ENCODE assay signal across 19 cellular contexts in genomic region chr11:16899708-16900107, GRCh38.
A peak's percentile ranks its signal among the peaks of the same experiment; 100 is the strongest.
DNase-seq lines count a peak whose midpoint lies in the region; ATAC-seq, FAIRE-seq and TF ChIP-seq lines count a peak whose summit lies in the region.
"Had no signal": no experiment of that assay in that cellular context is flagged by ENCODE, and none has a peak within 500 bp of the region (broad histone marks: within the 10 kb centered on the region; RNA-seq: fewer than 3 reads in every experiment).

No MANE protein-coding gene starts in this region.

- FAIRE-seq in urothelium cell line (lab: Jason Lieb, UNC), result no peak
- FAIRE-seq: G401.6, GM18507 had no signal

- no peaks in the 10 kb centered on the region for H3K27me3 ChIP-seq in trophoblast cell (ENCODE audit: insufficient read depth, low read length)
- H3K27me3 ChIP-seq: BLaER1 had no signal

- H3K79me2 ChIP-seq in trophoblast cell (ENCODE audit: control insufficient read depth, insufficient read depth, low read length, poor library complexity), result no peaks in the 10 kb centered on the region

- no peak overlapping the region for H3K14ac ChIP-seq in trophoblast cell (ENCODE audit: low read length)

- H3K4me1 ChIP-seq in trophoblast cell (ENCODE audit: control insufficient read depth in 1 of 2, insufficient read depth in 2 of 2, low read length in 2 of 2), result peaks cover 0 to 6% of the 10 kb centered on the region in 2 experiments

- no peaks in the 10 kb centered on the region for H3K9me3 Mint-ChIP-seq in Calu3 (ENCODE audit: low read depth, unreplicated experiment)
- H3K9me3 Mint-ChIP-seq in activated CD4-positive, alpha-beta T cell treated with anti-CD3 and anti-CD28 coated beads, Interleukin-2, amount 10 ng/mL, durations not matched to agents 24 days and 14 days, result peaks cover 13% of the 10 kb centered on the region
- H3K9me3 Mint-ChIP-seq: CD8-positive, alpha-beta memory T cell had no signal

- no peak for DNase-seq in Calu3
- no peak for DNase-seq in left lobe of liver (ENCODE audit: low spot score)
- no peak for DNase-seq in trophoblast cell
- DNase-seq in activated CD4-positive, alpha-beta T cell treated with anti-CD3 and anti-CD28 coated beads, Interleukin-2, amount 10 ng/mL, durations not matched to agents 24 days and 14 days, result no peak
- DNase-seq in urothelium cell line (ENCODE audit: low spot score), result no peak
- no peak for DNase-seq in SIG-M5 treated with dmso at 0.1 percent for 504 hours (lab: John Stamatoyannopoulos, UW; ENCODE audit: unreplicated experiment)
- no peak for DNase-seq in occipital lobe (lab: John Stamatoyannopoulos, UW)
- DNase-seq: CD8-positive, alpha-beta memory T cell; DND-41; GM23248; KG1; NCI-H1048; NCI-H1436 treated with DMSO at 0.1 percent for 48 hours; NCI-H2029 treated with DMSO at 0.1 percent for 48 hours; NCI-H510A treated with DMSO at 0.1 percent for 48 hours had no signal

- H3K23ac ChIP-seq in trophoblast cell (ENCODE audit: low read length), result no peak overlapping the region

- H3K79me1 ChIP-seq in trophoblast cell (ENCODE audit: low read length), result no peaks in the 10 kb centered on the region

- no peak overlapping the region for H2BK5ac ChIP-seq in trophoblast cell (ENCODE audit: low read depth, low read length, poor library complexity)

- peaks cover 35% of the 10 kb centered on the region for H3K36me3 Mint-ChIP-seq in Calu3 (ENCODE audit: insufficient read depth, unreplicated experiment)
- peaks cover 20% of the 10 kb centered on the region for H3K36me3 Mint-ChIP-seq in activated CD4-positive, alpha-beta T cell treated with anti-CD3 and anti-CD28 coated beads, Interleukin-2, amount 10 ng/mL, durations not matched to agents 24 days and 14 days (ENCODE audit: low read depth)
- H3K36me3 Mint-ChIP-seq: CD8-positive, alpha-beta memory T cell had no signal

- no peak overlapping the region for H3K4me2 ChIP-seq in trophoblast cell (ENCODE audit: low read length)
- H3K4me2 ChIP-seq: BLaER1 had no signal

- H3K9me3 ChIP-seq in trophoblast cell (ENCODE audit: insufficient read depth, low read depth, low read length), result no peaks in the 10 kb centered on the region
- H3K9me3 ChIP-seq: BLaER1 had no signal

- TF ChIP-seq CTCF in Calu3 (IDR thresholded peaks at IDR 0.05; ENCODE audit: unreplicated experiment) (no peak), VCaP (conservative IDR thresholded peaks at IDR 0.05) (no peak)

- H3K36me3 ChIP-seq in trophoblast cell (ENCODE audit: control insufficient read depth in 1 of 2, insufficient read depth in 2 of 2, low read length in 2 of 2), result no peaks in the 10 kb centered on the region
- H3K36me3 ChIP-seq: BLaER1 had no signal

- BruUV-seq in Calu3 (replicated peaks; lab: Mats Ljungman, UMichigan), result no TSS peak

- no peak overlapping the region for H3K4me3 ChIP-seq in trophoblast cell (ENCODE audit: low read depth, low read length)
- H3K4me3 ChIP-seq: BLaER1, GM23248 had no signal

- H3K27ac ChIP-seq in VCaP, result peak overlapping the region; percentile 22; the same call in 1 of the 2 replicates
- H3K27ac ChIP-seq in trophoblast cell (ENCODE audit: low read depth, low read length), result no peak overlapping the region
- H3K27ac ChIP-seq: BLaER1, GM23248 had no signal

- H3K18ac ChIP-seq in trophoblast cell (ENCODE audit: low read length), result no peak overlapping the region

- H3K9ac ChIP-seq in trophoblast cell (ENCODE audit: low read length), result peak overlapping the region; percentile 2
- H3K9ac ChIP-seq: BLaER1, GM23248 had no signal

- H2BK12ac ChIP-seq in trophoblast cell (ENCODE audit: low read length), result no peak overlapping the region

- no peak overlapping the region for H2BK120ac ChIP-seq in trophoblast cell (ENCODE audit: insufficient read depth, low read length, poor library complexity)

- no peak overlapping the region for H4K91ac ChIP-seq in trophoblast cell (ENCODE audit: low read depth, low read length)

- peak; percentile 58 for ATAC-seq in left lobe of liver

- no peak overlapping the region for H2AFZ ChIP-seq in trophoblast cell (ENCODE audit: insufficient read depth, low read length, poor library complexity)
- H2AFZ ChIP-seq: GM23248 had no signal

- H3K4me1 Mint-ChIP-seq in Calu3 (ENCODE audit: low read depth, unreplicated experiment), result peaks cover 89% of the 10 kb centered on the region
- peaks cover 40% of the 10 kb centered on the region for H3K4me1 Mint-ChIP-seq in activated CD4-positive, alpha-beta T cell treated with anti-CD3 and anti-CD28 coated beads, Interleukin-2, amount 10 ng/mL, durations not matched to agents 24 days and 14 days

- no peak overlapping the region for H3K4me3 Mint-ChIP-seq in Calu3 (ENCODE audit: low read depth, unreplicated experiment)
- no peak overlapping the region for H3K4me3 Mint-ChIP-seq in activated CD4-positive, alpha-beta T cell treated with anti-CD3 and anti-CD28 coated beads, Interleukin-2, amount 10 ng/mL, durations not matched to agents 24 days and 14 days
- H3K4me3 Mint-ChIP-seq: CD8-positive, alpha-beta memory T cell had no signal

- H2AK5ac ChIP-seq in trophoblast cell (ENCODE audit: low read length), result no peak overlapping the region

- H4K12ac ChIP-seq in trophoblast cell (ENCODE audit: low read depth, low read length), result no peak overlapping the region

- H3K4ac ChIP-seq in trophoblast cell (ENCODE audit: low read depth, low read length), result no peak overlapping the region

- CTCF ChIA-PET in Calu3 (lab: Charles Lee), result interaction anchor here (0.6 to 1.3 kb wide), 2 partner anchors 17 to 435 kb away, joined by 3 read pairs; no protein-coding TSS in a partner anchor

- H3K27me3 Mint-ChIP-seq in Calu3 (ENCODE audit: unreplicated experiment), result no peaks in the 10 kb centered on the region
- H3K27me3 Mint-ChIP-seq in activated CD4-positive, alpha-beta T cell treated with anti-CD3 and anti-CD28 coated beads, Interleukin-2, amount 10 ng/mL, durations not matched to agents 24 days and 14 days, result no peaks in the 10 kb centered on the region

- peak overlapping the region; percentile 43 for H3K27ac Mint-ChIP-seq in Calu3 (ENCODE audit: unreplicated experiment)
- no peak overlapping the region for H3K27ac Mint-ChIP-seq in activated CD4-positive, alpha-beta T cell treated with anti-CD3 and anti-CD28 coated beads, Interleukin-2, amount 10 ng/mL, durations not matched to agents 24 days and 14 days

- H4K8ac ChIP-seq in trophoblast cell (ENCODE audit: low read depth, low read length), result no peak overlapping the region

- intact Hi-C loops in Calu3 (cut with micrococcal nuclease; ENCODE audit: unreplicated experiment), result no loop called here
- intact Hi-C loops in activated CD4-positive, alpha-beta T cell treated with anti-CD3 and anti-CD28 coated beads, Interleukin-2, amount 10 ng/mL, durations not matched to agents 24 days and 14 days (cut with micrococcal nuclease), result loop anchor here (5.0 kb wide), 3 partner anchors 248 to 398 kb away; partner anchors contain the start of gene NUCB2
